14 cellular contexts compared by ENCODE assay signal in the genomic region with DNA sequence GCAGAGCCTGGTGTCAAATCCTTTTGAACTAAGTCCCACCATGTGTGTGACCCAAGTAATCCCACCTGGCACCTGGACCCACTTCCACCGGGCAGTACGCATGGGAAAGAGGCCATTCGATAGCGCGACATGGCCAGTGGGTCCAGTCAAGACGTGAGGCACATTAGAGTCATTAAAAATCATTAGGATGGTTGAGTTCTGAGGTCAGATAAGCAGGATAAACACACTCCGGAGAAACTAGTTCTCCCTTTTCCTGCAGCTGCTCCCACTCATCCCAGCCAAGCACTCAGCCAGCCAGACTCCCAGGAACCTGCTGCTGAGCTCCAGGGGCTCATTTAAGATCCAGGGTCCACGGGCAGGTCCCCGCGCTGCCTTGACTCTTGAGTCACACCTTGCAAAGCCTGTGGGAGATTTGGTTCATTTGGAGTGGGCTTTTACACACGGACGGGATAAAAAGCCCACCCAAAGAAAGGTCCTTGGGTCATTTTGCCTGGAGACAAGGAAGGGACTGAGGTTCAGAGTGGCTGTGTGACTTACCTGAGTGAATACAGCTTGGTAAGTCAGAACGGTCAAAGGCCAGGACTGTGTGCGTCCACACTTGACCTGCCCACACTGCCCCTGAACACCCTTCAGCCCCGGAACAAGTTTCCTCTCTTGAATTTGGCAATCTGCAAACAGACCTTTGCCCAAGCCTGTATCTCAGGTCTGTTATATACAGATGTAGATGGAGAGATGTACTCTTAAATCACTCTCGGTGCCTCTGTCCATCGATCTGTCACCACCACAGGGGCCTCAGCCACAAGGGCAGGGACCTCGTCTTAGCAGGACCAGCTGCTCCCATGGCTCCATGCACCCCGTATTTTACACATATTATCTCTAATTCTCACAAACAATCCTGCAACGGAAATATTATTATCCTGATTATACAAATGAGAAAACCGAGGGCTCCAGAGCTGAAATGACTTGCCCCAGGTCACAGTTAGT.
"Had no signal": no experiment of that assay in that cellular context is flagged by ENCODE, and none has a peak within 500 bp of the region (broad histone marks: within the 10 kb centered on the region; RNA-seq: fewer than 3 reads in every experiment).

No MANE protein-coding gene starts in this region.

- H3K4me1 ChIP-seq: left ventricle myocardium inferior, prostate gland had no signal

- H3K9me3 Mint-ChIP-seq: activated CD4-positive, alpha-beta T cell treated with anti-CD3 and anti-CD28 coated beads, Interleukin-2, amount 10 ng/mL, durations not matched to agents 24 days and 14 days; activated T-cell treated with anti-CD3 and anti-CD28 coated beads, Interleukin-2, amount 50 U/mL, for 72 hours; natural killer cell treated with Interleukin-12 subunit alpha and Interleukin-12 subunit beta and Interleukin-15 and Interleukin-18, amount 100 ng/mL, for 72 hours; T-helper 1 cell treated with Interleukin-12 subunit alpha and Interleukin-12 subunit beta and Interleukin-4 antibody, amounts not matched to agents 30 μg/mL and 1 μg/mL, for 36 hours had no signal

- H3K9me3 ChIP-seq: breast epithelium, heart right ventricle, left ventricle myocardium inferior, prostate gland, tibial nerve had no signal

- H3K27me3 ChIP-seq: breast epithelium, tibial nerve had no signal

- H3K27ac ChIP-seq: dorsolateral prefrontal cortex, left ventricle myocardium inferior, prostate gland had no signal

- DNase-seq: activated CD4-positive, alpha-beta T cell treated with anti-CD3 and anti-CD28 coated beads, Interleukin-2, amount 10 ng/mL, durations not matched to agents 24 days and 14 days; activated naive CD4-positive, alpha-beta T cell; activated T-cell treated with anti-CD3 and anti-CD28 coated beads, Interleukin-2, amount 50 U/mL, for 72 hours; dorsolateral prefrontal cortex; left ventricle myocardium inferior; mesenchymal stem cell; nucleus accumbens had no signal

- H3K4me3 ChIP-seq: breast epithelium, dorsolateral prefrontal cortex, heart right ventricle, left ventricle myocardium inferior, prostate gland, tibial nerve had no signal

- H3K4me3 Mint-ChIP-seq: activated CD4-positive, alpha-beta T cell treated with anti-CD3 and anti-CD28 coated beads, Interleukin-2, amount 10 ng/mL, durations not matched to agents 24 days and 14 days; activated T-cell treated with anti-CD3 and anti-CD28 coated beads, Interleukin-2, amount 50 U/mL, for 72 hours; natural killer cell treated with Interleukin-12 subunit alpha and Interleukin-12 subunit beta and Interleukin-15 and Interleukin-18, amount 100 ng/mL, for 72 hours; T-helper 1 cell treated with Interleukin-12 subunit alpha and Interleukin-12 subunit beta and Interleukin-4 antibody, amounts not matched to agents 30 μg/mL and 1 μg/mL, for 36 hours had no signal

- H3K36me3 Mint-ChIP-seq: natural killer cell treated with Interleukin-12 subunit alpha and Interleukin-12 subunit beta and Interleukin-15 and Interleukin-18, amount 100 ng/mL, for 72 hours had no signal

- H3K36me3 ChIP-seq: breast epithelium, heart right ventricle, left ventricle myocardium inferior, prostate gland, tibial nerve had no signal

- H3K4me1 Mint-ChIP-seq: activated CD4-positive, alpha-beta T cell treated with anti-CD3 and anti-CD28 coated beads, Interleukin-2, amount 10 ng/mL, durations not matched to agents 24 days and 14 days had no signal

- ATAC-seq: activated T-cell treated with anti-CD3 and anti-CD28 coated beads, Interleukin-2, amount 50 U/mL, for 72 hours; natural killer cell treated with Interleukin-12 subunit alpha and Interleukin-12 subunit beta and Interleukin-15 and Interleukin-18, amount 100 ng/mL, for 72 hours; SK-N-SH treated with all-trans-retinoic acid at 6 μM for 48 hours had no signal

- H3K27ac Mint-ChIP-seq: activated CD4-positive, alpha-beta T cell treated with anti-CD3 and anti-CD28 coated beads, Interleukin-2, amount 10 ng/mL, durations not matched to agents 24 days and 14 days; activated T-cell treated with anti-CD3 and anti-CD28 coated beads, Interleukin-2, amount 50 U/mL, for 72 hours; natural killer cell treated with Interleukin-12 subunit alpha and Interleukin-12 subunit beta and Interleukin-15 and Interleukin-18, amount 100 ng/mL, for 72 hours; T-helper 1 cell treated with Interleukin-12 subunit alpha and Interleukin-12 subunit beta and Interleukin-4 antibody, amounts not matched to agents 30 μg/mL and 1 μg/mL, for 36 hours had no signal
